ENCODE assay signal across 21 cellular contexts in the genomic region with DNA sequence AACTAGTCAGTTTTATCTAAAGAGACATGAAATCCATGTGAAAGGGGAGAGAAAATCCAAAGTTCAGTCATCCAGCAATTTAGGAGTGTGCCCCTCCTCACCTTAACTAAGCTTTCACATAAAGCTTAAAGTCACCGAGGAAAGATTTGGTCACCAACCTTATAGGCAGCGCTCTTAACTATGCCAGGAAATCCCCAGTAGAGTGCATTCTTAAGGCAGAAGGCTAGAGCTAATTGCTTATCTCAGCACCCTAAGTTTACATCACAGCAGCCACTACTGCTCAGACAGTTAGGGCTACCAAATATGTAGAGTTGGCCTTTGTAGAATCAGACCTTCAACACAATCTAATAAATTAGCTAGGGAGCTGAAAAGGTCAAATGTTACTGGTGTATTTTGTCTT. TPM values are rescaled to one million over a fixed set of nuclear protein-coding genes. Genes with fewer than 3 reads are reported as not detected.
A peak's percentile ranks its signal among the peaks of the same experiment; 100 is the strongest.
DNase-seq lines count a peak whose midpoint lies in the region; ATAC-seq and TF ChIP-seq lines count a peak whose summit lies in the region.
"Had no signal": no experiment of that assay in that cellular context is flagged by ENCODE, and none has a peak within 500 bp of the region (broad histone marks: within the 10 kb centered on the region; RNA-seq: fewer than 3 reads in every experiment).

No MANE protein-coding gene starts in this region.

- no peak overlapping the region for H2AK9ac ChIP-seq in IMR-90 (replicated peaks; ENCODE audit: low read depth, low read length, poor library complexity)

- H3K9me1 ChIP-seq in IMR-90 (ENCODE audit: insufficient read depth, low read length): peaks cover 14% of the 10 kb centered on the region

- no peak overlapping the region for H3K27ac Mint-ChIP-seq in activated naive CD8-positive, alpha-beta T cell treated with anti-CD3 and anti-CD28 coated beads, Interleukin-2, amount 50 U/mL, for 24 hours
- H3K27ac Mint-ChIP-seq in activated naive CD8-positive, alpha-beta T cell treated with anti-CD3 and anti-CD28 coated beads for 36 hours: no peak overlapping the region
- H3K27ac Mint-ChIP-seq: activated naive CD8-positive, alpha-beta T cell; T-helper 2 cell treated with Interferon-gamma antibody and Interleukin-4, amounts not matched to agents 5 μg/mL and 100 μg/mL, for 36 hours had no signal

- no peak for TF ChIP-seq POLR2A in IMR-90 (IDR thresholded peaks at IDR 0.05; ENCODE audit: low read depth, low read length)
- no peak for TF ChIP-seq POLR2A in body of pancreas (IDR thresholded peaks at IDR 0.05)

- no peak overlapping the region for H2BK20ac ChIP-seq in IMR-90 (ENCODE audit: low read depth, low read length)

- H3K9me3 Mint-ChIP-seq in activated naive CD8-positive, alpha-beta T cell treated with anti-CD3 and anti-CD28 coated beads, Interleukin-2, amount 50 U/mL, for 24 hours: no peaks in the 10 kb centered on the region
- H3K9me3 Mint-ChIP-seq in activated naive CD8-positive, alpha-beta T cell treated with anti-CD3 and anti-CD28 coated beads for 36 hours: no peaks in the 10 kb centered on the region
- H3K9me3 Mint-ChIP-seq: brain; CD14-positive monocyte; T-helper 2 cell treated with Interferon-gamma antibody and Interleukin-4, amounts not matched to agents 5 μg/mL and 100 μg/mL, for 36 hours had no signal

- POLR2A ChIA-PET in IMR-90 (lab: Charles Lee; ENCODE audit: unreplicated experiment): no interaction called here

- no peak overlapping the region for H3K56ac ChIP-seq in IMR-90 (ENCODE audit: extremely low read depth, insufficient read depth, low read length)

- in situ Hi-C loops in IMR-90 (cut with MboI; ENCODE audit: low sequenced_read_pairs): no loop called here

- dilution Hi-C loops in IMR-90 (cut with HindIII; ENCODE audit: low sequenced_read_pairs, unreplicated experiment): no loop called here

- H4K5ac ChIP-seq in IMR-90 (ENCODE audit: low read depth, low read length): no peak overlapping the region

- H3K27me3 ChIP-seq in IMR-90 (ENCODE audit: control insufficient read depth, insufficient read depth, low read length) (no peaks in the 10 kb centered on the region), right cardiac atrium (ENCODE audit: control insufficient read depth, insufficient read depth) (no peaks in the 10 kb centered on the region), body of pancreas (no peaks in the 10 kb centered on the region)
- H3K27me3 ChIP-seq: SJSA1 had no signal

- H3K27ac ChIP-seq in IMR-90 (ENCODE audit: insufficient read depth, low read length): no peak overlapping the region
- H3K27ac ChIP-seq in right cardiac atrium (ENCODE audit: low read length): peak overlapping the region; percentile 57
- H3K27ac ChIP-seq in body of pancreas: no peak overlapping the region
- H3K27ac ChIP-seq: PC-9, SJSA1 had no signal

- H4K8ac ChIP-seq in IMR-90 (ENCODE audit: low read depth in 2 of 2, low read length in 2 of 2): no peak overlapping the region

- no peak overlapping the region for H2AFZ ChIP-seq in IMR-90 (replicated peaks; ENCODE audit: low read length, poor library complexity)
- H2AFZ ChIP-seq: PC-9 had no signal

- CTCF ChIA-PET in IMR-90 (lab: Yijun Ruan, JAX): interaction anchor here (0.7 kb wide), 1 partner anchor 9 kb away, joined by 3 read pairs; no protein-coding TSS in a partner anchor

- H3K9me3 ChIP-seq in IMR-90 (ENCODE audit: control insufficient read depth, insufficient read depth, low read length) (no peaks in the 10 kb centered on the region), right cardiac atrium (ENCODE audit: control insufficient read depth, low read length) (no peaks in the 10 kb centered on the region), body of pancreas (no peaks in the 10 kb centered on the region)
- H3K9me3 ChIP-seq: SJSA1 had no signal

- no peaks in the 10 kb centered on the region; the same call in 1 of the 2 replicates for H3K36me3 ChIP-seq in IMR-90 (ENCODE audit: control insufficient read depth, insufficient read depth, low read length)
- no peaks in the 10 kb centered on the region for H3K36me3 ChIP-seq in body of pancreas (replicated peaks in 1 of 2; ENCODE audit: insufficient read depth in 1 of 2, low read depth in 2 of 2)

- no peak overlapping the region for H2BK15ac ChIP-seq in IMR-90 (ENCODE audit: low read depth, low read length)

- H4K20me1 ChIP-seq in IMR-90 (ENCODE audit: insufficient read depth, low read length): peaks cover 23% of the 10 kb centered on the region

- H2AK5ac ChIP-seq in IMR-90 (ENCODE audit: low read depth, low read length): no peak overlapping the region

- H4K91ac ChIP-seq in IMR-90 (ENCODE audit: insufficient read depth, low read depth, low read length): no peak overlapping the region

- H3K4ac ChIP-seq in IMR-90 (ENCODE audit: low read depth, low read length): no peak overlapping the region

- no peak for DNase-seq in activated naive CD8-positive, alpha-beta T cell treated with anti-CD3 and anti-CD28 coated beads, Interleukin-2, amount 50 U/mL, for 24 hours
- no peak for DNase-seq in activated naive CD8-positive, alpha-beta T cell treated with anti-CD3 and anti-CD28 coated beads for 36 hours
- DNase-seq in IMR-90: peak; percentile 47
- DNase-seq in right cardiac atrium: no peak
- DNase-seq in retinal pigment epithelial cell (ENCODE audit: low read depth): peak; percentile 27
- DNase-seq in NCI-H69 (lab: John Stamatoyannopoulos, UW): no peak
- no peak for DNase-seq in body of pancreas
- DNase-seq in T1000 (lab: John Stamatoyannopoulos, UW): no peak
- DNase-seq: activated CD4-positive, CD25-positive, alpha-beta regulatory T cell; activated CD8-positive, alpha-beta memory T cell treated with anti-CD3 and anti-CD28 coated beads for 24 hours; cortex of kidney; foreskin melanocyte; GOT3; occipital lobe; PC-9; stimulated activated CD4-positive, alpha-beta T cell treated with anti-CD3 and anti-CD28 coated beads, Interleukin-1b, Interleukin-23, amount 100 ng/mL, for 48 hours had no signal

- no peak overlapping the region for H3K4me3 ChIP-seq in IMR-90 (ENCODE audit: insufficient read depth, low read depth, low read length)
- H3K4me3 ChIP-seq in right cardiac atrium (ENCODE audit: low read length): no peak overlapping the region
- H3K4me3 ChIP-seq in retinal pigment epithelial cell (ENCODE audit: low read length): no peak overlapping the region
- no peak overlapping the region for H3K4me3 ChIP-seq in body of pancreas
- H3K4me3 ChIP-seq: PC-9, SJSA1 had no signal

- TF ChIP-seq RAD21 in IMR-90 (IDR thresholded peaks at IDR 0.05; ENCODE audit: low read length): no peak

- H3K4me1 ChIP-seq in IMR-90 (ENCODE audit: control insufficient read depth, insufficient read depth, low read length) (peaks cover 15% of the 10 kb centered on the region), right cardiac atrium (ENCODE audit: control insufficient read depth, insufficient read depth, low read length) (peaks cover 8% of the 10 kb centered on the region), body of pancreas (peaks cover 17% of the 10 kb centered on the region)

- H3K4me3 Mint-ChIP-seq in activated naive CD8-positive, alpha-beta T cell treated with anti-CD3 and anti-CD28 coated beads, Interleukin-2, amount 50 U/mL, for 24 hours: no peak overlapping the region
- H3K4me3 Mint-ChIP-seq in activated naive CD8-positive, alpha-beta T cell treated with anti-CD3 and anti-CD28 coated beads for 36 hours: no peak overlapping the region
- H3K4me3 Mint-ChIP-seq: activated naive CD8-positive, alpha-beta T cell; brain; CD14-positive monocyte; T-helper 2 cell treated with Interferon-gamma antibody and Interleukin-4, amounts not matched to agents 5 μg/mL and 100 μg/mL, for 36 hours had no signal

- no peak for TF ChIP-seq CTCF in IMR-90 (conservative IDR thresholded peaks at IDR 0.05; ENCODE audit: low read depth, low read length)
- TF ChIP-seq CTCF in retinal pigment epithelial cell (conservative IDR thresholded peaks at IDR 0.05; ENCODE audit: low read depth, low read length): no peak
- TF ChIP-seq CTCF in body of pancreas (IDR thresholded peaks at IDR 0.05): no peak

- H3K4me2 ChIP-seq in IMR-90 (ENCODE audit: low read depth, low read length): no peak overlapping the region
- H3K4me2 ChIP-seq: PC-9 had no signal

- H3K36me3 Mint-ChIP-seq in activated naive CD8-positive, alpha-beta T cell treated with anti-CD3 and anti-CD28 coated beads, Interleukin-2, amount 50 U/mL, for 24 hours (ENCODE audit: low read depth): peaks cover 30% of the 10 kb centered on the region
- H3K36me3 Mint-ChIP-seq in activated naive CD8-positive, alpha-beta T cell treated with anti-CD3 and anti-CD28 coated beads for 36 hours: peaks cover 33% of the 10 kb centered on the region

- ATAC-seq in activated naive CD8-positive, alpha-beta T cell treated with anti-CD3 and anti-CD28 coated beads, Interleukin-2, amount 50 U/mL, for 24 hours: peak; percentile 76
- ATAC-seq in IMR-90 (ENCODE audit: low read depth) (no peak), right cardiac atrium (no peak), body of pancreas (no peak)

- no peak overlapping the region for H3K14ac ChIP-seq in IMR-90 (replicated peaks; ENCODE audit: low read depth, low read length)

- no peak overlapping the region for H3K23ac ChIP-seq in IMR-90 (ENCODE audit: low read depth, low read length)

- no peak overlapping the region for H2BK120ac ChIP-seq in IMR-90 (ENCODE audit: low read depth, low read length)

- intact Hi-C loops in IMR-90 (cut with micrococcal nuclease): no loop called here
- intact Hi-C loops in right cardiac atrium (cut with DNase I): no loop called here
- intact Hi-C loops in body of pancreas (cut with DNase I): no loop called here

- no TSS peak for BruUV-seq in IMR-90 (replicated peaks; lab: Mats Ljungman, UMichigan)

- no peak overlapping the region for H3K9ac ChIP-seq in IMR-90 (ENCODE audit: low read depth, low read length)

- H3K79me1 ChIP-seq in IMR-90 (ENCODE audit: low read depth in 1 of 2, low read length in 2 of 2): peaks cover 12 to 52% of the 10 kb centered on the region in 2 experiments

- no CpG with 5 or more reads among the region's 2 CpGs for WGBS in IMR-90 (ENCODE audit: extremely low coverage in 2 of 2, insufficient read length in 1 of 2), 2 experiments
- WGBS in right cardiac atrium: 66% methylated on average over 2 of the region's 2 CpGs
- WGBS in body of pancreas, 2 donors: 86 to 92% methylated on average over 2 of the region's 2 CpGs

- H3K4me1 Mint-ChIP-seq in activated naive CD8-positive, alpha-beta T cell treated with anti-CD3 and anti-CD28 coated beads, Interleukin-2, amount 50 U/mL, for 24 hours: peaks cover 24% of the 10 kb centered on the region
- peaks cover 19% of the 10 kb centered on the region for H3K4me1 Mint-ChIP-seq in activated naive CD8-positive, alpha-beta T cell treated with anti-CD3 and anti-CD28 coated beads for 36 hours

- no peak overlapping the region for H2BK5ac ChIP-seq in IMR-90 (ENCODE audit: low read depth, low read length, poor library complexity, severe bottlenecking)

- H3K18ac ChIP-seq in IMR-90 (ENCODE audit: low read depth, low read length): no peak overlapping the region

- no peaks in the 10 kb centered on the region for H3K27me3 Mint-ChIP-seq in activated naive CD8-positive, alpha-beta T cell treated with anti-CD3 and anti-CD28 coated beads, Interleukin-2, amount 50 U/mL, for 24 hours
- H3K27me3 Mint-ChIP-seq in activated naive CD8-positive, alpha-beta T cell treated with anti-CD3 and anti-CD28 coated beads for 36 hours: no peaks in the 10 kb centered on the region
- H3K27me3 Mint-ChIP-seq: activated naive CD8-positive, alpha-beta T cell; brain had no signal

RNA-seq across cellular contexts. Expression of a gene that starts 47.9 kb away (rescaled TPM):
- 100 to 1,000 TPM; 136 to 139 TPM for total RNA-seq in activated naive CD8-positive, alpha-beta T cell treated with anti-CD3 and anti-CD28 coated beads for 36 hours
- total RNA-seq in IMR-90 (2012; rRNA removed) (58.8 and 107 TPM in 2 replicates), right cardiac atrium (100 to 1,000 TPM; 113 to 128 (median 123) TPM), body of pancreas (10 to 100 TPM; 23.1 to 25.1 TPM)
- polyA plus RNA-seq in IMR-90 (2012; rRNA removed) (89.6 and 94.4 TPM in 2 replicates), right cardiac atrium (64.6 TPM)
- polyA plus RNA-seq in IMR-90 (2012; cell fraction: cytosol; rRNA removed): 13.3 and 19.2 TPM in 2 replicates
- 2.9 and 20.3 TPM in 2 replicates for polyA plus RNA-seq in IMR-90 (2012; cell fraction: nucleus; rRNA removed; ENCODE audit: low replicate concordance)

Comparison
In these comparisons a context has a peak if more than half of its experiments do, and no peak if none do; other contexts are left out.
1. DNase-seq: peak in IMR-90 (single experiment) and retinal pigment epithelial cell (single experiment); none in activated naive CD8-positive, alpha-beta T cell treated with anti-CD3 and anti-CD28 coated beads, Interleukin-2, amount 50 U/mL, for 24 hours (single experiment), activated naive CD8-positive, alpha-beta T cell treated with anti-CD3 and anti-CD28 coated beads for 36 hours (single experiment), right cardiac atrium (0 of 3), NCI-H69 (single experiment), body of pancreas (0 of 4) and T1000 (single experiment).